ENCODE assay signal across 8 cellular contexts in genomic region chr9:131755541-131756198, GRCh38. TPM values are rescaled to one million over a fixed set of nuclear protein-coding genes. Genes with fewer than 3 reads are reported as not detected.
A peak's percentile ranks its signal among the peaks of the same experiment; 100 is the strongest.
DNase-seq lines count a peak whose midpoint lies in the region; ATAC-seq and TF ChIP-seq lines count a peak whose summit lies in the region.

No MANE protein-coding gene starts in this region.

- H3K27me3 ChIP-seq in psoas muscle (ENCODE audit: insufficient read depth in 3 of 3, low read length in 2 of 3), result no peaks in the 10 kb centered on the region
- no peaks in the 10 kb centered on the region for H3K27me3 ChIP-seq in aorta (ENCODE audit: control insufficient read depth in 1 of 2, insufficient read depth in 2 of 2, low read length in 1 of 2)

- no peak overlapping the region for H3K4me3 ChIP-seq in psoas muscle
- no peak overlapping the region for H3K4me3 ChIP-seq in aorta (ENCODE audit: low read length in 2 of 2)

- peak; percentile 88 for TF ChIP-seq CTCF in C4-2B (conservative IDR thresholded peaks at IDR 0.05)
- TF ChIP-seq CTCF in psoas muscle (IDR thresholded peaks at IDR 0.05), result peak; percentile 65

- intact Hi-C loops in cardiac septum (cut with DNase I), result no loop called here
- intact Hi-C loops in psoas muscle (cut with DNase I), result no loop called here
- intact Hi-C loops in aorta (cut with DNase I), result no loop called here

- H3K4me3 Mint-ChIP-seq in activated naive CD4-positive, alpha-beta T cell treated with anti-CD3 and anti-CD28 coated beads, Interleukin-2, amount 50 U/mL, for 24 hours, result no peak overlapping the region

- H3K9me3 Mint-ChIP-seq in activated naive CD4-positive, alpha-beta T cell treated with anti-CD3 and anti-CD28 coated beads, Interleukin-2, amount 50 U/mL, for 24 hours, result no peaks in the 10 kb centered on the region

- H3K9me3 ChIP-seq in psoas muscle (no peaks in the 10 kb centered on the region), aorta (ENCODE audit: control insufficient read depth, low read length) (no peaks in the 10 kb centered on the region)

- H3K4me1 ChIP-seq in psoas muscle, result peaks cover 6% of the 10 kb centered on the region
- H3K4me1 ChIP-seq in aorta (ENCODE audit: control insufficient read depth in 1 of 2, insufficient read depth in 2 of 2, low read length in 2 of 2), result no peaks in the 10 kb centered on the region

- peaks cover 12% of the 10 kb centered on the region for H3K4me1 Mint-ChIP-seq in activated naive CD4-positive, alpha-beta T cell treated with anti-CD3 and anti-CD28 coated beads, Interleukin-2, amount 50 U/mL, for 24 hours

- DNase-seq in GOT3 (lab: John Stamatoyannopoulos, UW) (peak; percentile 33), NCI-H1436 treated with DMSO at 0.1 percent for 48 hours (lab: John Stamatoyannopoulos, UW) (peak; percentile 46), SW 1271 (lab: John Stamatoyannopoulos, UW) (peak; percentile 48 to 84), cardiac septum (ENCODE audit: low spot score) (peak; percentile 88), psoas muscle (peak; percentile 78 to 89), aorta (peak; percentile 90 to 93)

- WGBS in psoas muscle, 3 donors, result 16 to 22% (median 20%) methylated on average over 12 to 13 of the region's 13 CpGs
- WGBS in aorta, 2 donors, result 17% methylated on average over 13 of the region's 13 CpGs

- H3K27me3 Mint-ChIP-seq in activated naive CD4-positive, alpha-beta T cell treated with anti-CD3 and anti-CD28 coated beads, Interleukin-2, amount 50 U/mL, for 24 hours, result no peaks in the 10 kb centered on the region

- H3K36me3 ChIP-seq in psoas muscle (ENCODE audit: insufficient read depth in 1 of 2, low read depth in 1 of 2) (no peaks in the 10 kb centered on the region), aorta (ENCODE audit: control insufficient read depth in 1 of 2, insufficient read depth in 2 of 2, low read length in 1 of 2) (no peaks in the 10 kb centered on the region)

- ATAC-seq in psoas muscle (peak; percentile 87 to 91 (median 88)), aorta (ENCODE audit: low FRiP score) (peak; percentile 86)

- no peaks in the 10 kb centered on the region for H3K36me3 Mint-ChIP-seq in activated naive CD4-positive, alpha-beta T cell treated with anti-CD3 and anti-CD28 coated beads, Interleukin-2, amount 50 U/mL, for 24 hours

- H3K27ac ChIP-seq in C4-2B, result no peak overlapping the region
- H3K27ac ChIP-seq in psoas muscle, result no peak overlapping the region
- H3K27ac ChIP-seq in aorta (ENCODE audit: low read depth in 1 of 2, low read length in 2 of 2), result no peak overlapping the region

- H3K27ac Mint-ChIP-seq in activated naive CD4-positive, alpha-beta T cell treated with anti-CD3 and anti-CD28 coated beads, Interleukin-2, amount 50 U/mL, for 24 hours, result peak overlapping the region; percentile 30

RNA-seq across cellular contexts. Expression of gene RAPGEF1, which starts 15.8 kb away (rescaled TPM):
- total RNA-seq in cardiac septum (115 TPM), psoas muscle (100 to 1,000 TPM; 234 to 319 (median 272) TPM), aorta (10 to 100 TPM; 85.9 to 93.2 TPM)
- polyA plus RNA-seq in psoas muscle (100 to 1,000 TPM in 1 of 3 donors, 10 to 100 TPM in 2; 72.3 to 268 (median 93.1) TPM), aorta (10 to 100 TPM; 17.5 to 23.4 TPM)

Comparison
In these comparisons a context has a peak if more than half of its experiments do, and no peak if none do; other contexts are left out.
1. DNase-seq: peak in every context shown above with its lines; median percentile 92 in aorta; 88 in cardiac septum; 84 in psoas muscle; 66 in SW 1271; 46 in NCI-H1436 treated with DMSO at 0.1 percent for 48 hours; 33 in GOT3.